15 cellular contexts compared by ENCODE assay signal in genomic region chr9:81592890-81593271, GRCh38.
A peak's percentile ranks its signal among the peaks of the same experiment; 100 is the strongest.
DNase-seq lines count a peak whose midpoint lies in the region; ATAC-seq and TF ChIP-seq lines count a peak whose summit lies in the region.
"Had no signal": no experiment of that assay in that cellular context is flagged by ENCODE, and none has a peak within 500 bp of the region (broad histone marks: within the 10 kb centered on the region; RNA-seq: fewer than 3 reads in every experiment).

No MANE protein-coding gene starts in this region.

- no peak overlapping the region for H3K27ac Mint-ChIP-seq in activated naive CD4-positive, alpha-beta T cell treated with anti-CD3 and anti-CD28 coated beads, Interleukin-2, amount 50 U/mL, for 72 hours
- H3K27ac Mint-ChIP-seq: activated naive CD8-positive, alpha-beta T cell treated with anti-CD3 and anti-CD28 coated beads, Interleukin-2, amount 50 U/mL, for 24 hours had no signal

- peak in 2 of 4 donors; percentile 18 to 36 for ATAC-seq in right lobe of liver
- peak in 1 of 2 donors; percentile 18 for ATAC-seq in gastrocnemius medialis
- ATAC-seq in lower lobe of right lung, result no peak
- no peak for ATAC-seq in HG02870 (IDR thresholded peaks at IDR 0.05; ENCODE audit: unreplicated experiment)
- ATAC-seq in activated naive CD4-positive, alpha-beta T cell treated with anti-CD3 and anti-CD28 coated beads, Interleukin-2, amount 50 U/mL, for 72 hours, result no peak
- ATAC-seq: activated naive CD8-positive, alpha-beta T cell treated with anti-CD3 and anti-CD28 coated beads, Interleukin-2, amount 50 U/mL, for 24 hours; GM12878 had no signal

- no peaks in the 10 kb centered on the region for H3K27me3 ChIP-seq in right lobe of liver
- H3K27me3 ChIP-seq in gastrocnemius medialis, result no peaks in the 10 kb centered on the region
- H3K27me3 ChIP-seq in lower lobe of right lung (ENCODE audit: low read depth), result no peaks in the 10 kb centered on the region
- H3K27me3 ChIP-seq: neutrophil had no signal

- H3K27ac ChIP-seq in right lobe of liver, result no peak overlapping the region
- peak overlapping the region; percentile 11 to 49 (median 38) for H3K27ac ChIP-seq in gastrocnemius medialis
- H3K27ac ChIP-seq in lower lobe of right lung, result no peak overlapping the region
- H3K27ac ChIP-seq: neutrophil had no signal

- in situ Hi-C loops in gastrocnemius medialis (cut with MboI; ENCODE audit: low sequenced_read_pairs in 4 of 4), result no loop called here

- H3K4me3 ChIP-seq in right lobe of liver, result no peak overlapping the region
- H3K4me3 ChIP-seq in gastrocnemius medialis, result no peak overlapping the region
- H3K4me3 ChIP-seq in lower lobe of right lung, result no peak overlapping the region
- H3K4me3 ChIP-seq: GM12878 had no signal

- peaks cover 0 to 19% of the 10 kb centered on the region in 2 donors for H3K36me3 Mint-ChIP-seq in activated naive CD4-positive, alpha-beta T cell treated with anti-CD3 and anti-CD28 coated beads, Interleukin-2, amount 50 U/mL, for 72 hours

- WGBS in right lobe of liver (ENCODE audit: insufficient coverage, low coverage, low lambda C conversion rate, missing lambda C conversion rate), result 92% methylated on average over 12 of the region's 15 CpGs

- H3K4me1 ChIP-seq in right lobe of liver, result peaks cover 0 to 40% (median 13%) of the 10 kb centered on the region in 4 donors
- peaks cover 30 to 31% of the 10 kb centered on the region in 2 donors for H3K4me1 ChIP-seq in gastrocnemius medialis
- peaks cover 20% of the 10 kb centered on the region for H3K4me1 ChIP-seq in lower lobe of right lung

- H3K36me3 ChIP-seq in right lobe of liver, result peaks cover 0 to 21% (median 4%) of the 10 kb centered on the region in 4 donors
- peaks cover 0 to 25% of the 10 kb centered on the region in 2 donors for H3K36me3 ChIP-seq in gastrocnemius medialis
- peaks cover 29% of the 10 kb centered on the region for H3K36me3 ChIP-seq in lower lobe of right lung

- TF ChIP-seq CTCF in right lobe of liver (IDR thresholded peaks at IDR 0.05) (no peak), gastrocnemius medialis (IDR thresholded peaks at IDR 0.05 in 4 of 5, conservative IDR thresholded peaks at IDR 0.05 in 1 of 5) (no peak), lower lobe of right lung (IDR thresholded peaks at IDR 0.05) (no peak)

- no peak for TF ChIP-seq POLR2A in right lobe of liver (IDR thresholded peaks at IDR 0.05)
- TF ChIP-seq POLR2A in gastrocnemius medialis (IDR thresholded peaks at IDR 0.05), result no peak

- peaks cover 0 to 9% of the 10 kb centered on the region in 2 donors for H3K9me3 Mint-ChIP-seq in activated naive CD4-positive, alpha-beta T cell treated with anti-CD3 and anti-CD28 coated beads, Interleukin-2, amount 50 U/mL, for 72 hours
- H3K9me3 Mint-ChIP-seq: activated naive CD8-positive, alpha-beta T cell treated with anti-CD3 and anti-CD28 coated beads, Interleukin-2, amount 50 U/mL, for 24 hours had no signal

- peak; percentile 38 for DNase-seq in DMS153 (lab: John Stamatoyannopoulos, UW)
- peak; percentile 82 for DNase-seq in dermis blood vessel endothelial cell
- DNase-seq in right lobe of liver, result peak; percentile 53 to 65 (median 61)
- DNase-seq in gastrocnemius medialis, result peak; percentile 30 to 38
- no peak for DNase-seq in lower lobe of right lung
- DNase-seq in activated naive CD4-positive, alpha-beta T cell treated with anti-CD3 and anti-CD28 coated beads, Interleukin-2, amount 50 U/mL, for 72 hours (ENCODE audit: low spot score in 2 of 2), result no peak
- no peak for DNase-seq in activated CD4-positive, alpha-beta T cell treated with anti-CD3 and anti-CD28 coated beads, Interleukin-2, amount 50 U/mL, for 1 hour
- DNase-seq: activated CD8-positive, alpha-beta memory T cell treated with anti-CD3 and anti-CD28 coated beads, Interleukin-2, amount 50 U/mL, for 48 hours; activated naive CD8-positive, alpha-beta T cell treated with anti-CD3 and anti-CD28 coated beads, Interleukin-2, amount 50 U/mL, for 24 hours; DND-41; NCI-H526 treated with DMSO at 0.1 percent for 48 hours; stimulated activated CD4-positive, alpha-beta T cell treated with anti-CD3 and anti-CD28 coated beads, Interleukin-15, amount 100 ng/mL, for 24 hours had no signal

- no peaks in the 10 kb centered on the region for H3K9me3 ChIP-seq in right lobe of liver
- H3K9me3 ChIP-seq in gastrocnemius medialis, result no peaks in the 10 kb centered on the region
- H3K9me3 ChIP-seq in lower lobe of right lung, result no peaks in the 10 kb centered on the region
- H3K9me3 ChIP-seq: neutrophil had no signal

- intact Hi-C loops in right lobe of liver (cut with DNase I), result no loop called here
- intact Hi-C loops in gastrocnemius medialis (cut with DNase I; ENCODE audit: low total_unique reads), result no loop called here
- intact Hi-C loops in lower lobe of right lung (cut with DNase I), result no loop called here

Comparison
In these comparisons a context has a peak if more than half of its experiments do, and no peak if none do; other contexts are left out.
1. DNase-seq: peak in DMS153 (single experiment), dermis blood vessel endothelial cell (single experiment), right lobe of liver (3 of 3) and gastrocnemius medialis (2 of 2); none in lower lobe of right lung (single experiment), activated naive CD4-positive, alpha-beta T cell treated with anti-CD3 and anti-CD28 coated beads, Interleukin-2, amount 50 U/mL, for 72 hours (0 of 2) and activated CD4-positive, alpha-beta T cell treated with anti-CD3 and anti-CD28 coated beads, Interleukin-2, amount 50 U/mL, for 1 hour (single experiment).
2. H3K27ac ChIP-seq: peak in gastrocnemius medialis (4 of 4); none in right lobe of liver (0 of 3) and lower lobe of right lung (single experiment).